ENCODE assay signal across 8 cellular contexts in genomic region chr19:19366691-19367396, GRCh38. TPM values are rescaled to one million over a fixed set of nuclear protein-coding genes. Genes with fewer than 3 reads are reported as not detected.
DNase-seq lines count a peak whose midpoint lies in the region; ATAC-seq and TF ChIP-seq lines count a peak whose summit lies in the region.

No MANE protein-coding gene starts in this region.

- H3K27ac Mint-ChIP-seq in WTC11 = peak overlapping the region; percentile 71
- no peak overlapping the region for H3K27ac Mint-ChIP-seq in central memory CD8-positive, alpha-beta T cell (ENCODE audit: low read depth)

- no peak overlapping the region for H3K27ac ChIP-seq in left lung

- POLR2A ChIA-PET in WTC11 (lab: Charles Lee) = interaction anchor here (1.3 kb wide), 1 partner anchor 39 kb away, joined by 5 read pairs; the partner anchor contains the start of gene GATAD2A

- no peaks in the 10 kb centered on the region for H3K9me3 ChIP-seq in left lung

- H3K27me3 Mint-ChIP-seq in WTC11 (ENCODE audit: low read depth) = no peaks in the 10 kb centered on the region
- H3K27me3 Mint-ChIP-seq in central memory CD8-positive, alpha-beta T cell = no peaks in the 10 kb centered on the region

- no peaks in the 10 kb centered on the region for H3K27me3 ChIP-seq in left lung

- DNase-seq in GM12865 (ENCODE audit: low read depth) (peak; percentile 91), NCI-H2196 treated with DMSO at 0.1 percent for 48 hours (lab: John Stamatoyannopoulos, UW; ENCODE audit: unreplicated experiment) (peak; percentile 31), WTC11 (ENCODE audit: low spot score) (peak; percentile 85), left lung (peak; percentile 63 to 93)
- peak; percentile 38 to 45 for DNase-seq in central memory CD8-positive, alpha-beta T cell (ENCODE audit: low spot score in 2 of 2)
- DNase-seq in stimulated activated CD4-positive, alpha-beta T cell treated with anti-CD3 and anti-CD28 coated beads, TNF-alpha, amount 100 ng/mL, for 24 hours (ENCODE audit: low read depth in 3 of 3) = peak; percentile 40 to 68 (median 46)

- no peaks in the 10 kb centered on the region for H3K36me3 Mint-ChIP-seq in WTC11
- peaks cover 6% of the 10 kb centered on the region for H3K36me3 Mint-ChIP-seq in central memory CD8-positive, alpha-beta T cell (ENCODE audit: insufficient read depth)

- CTCF ChIA-PET in WTC11 (lab: Charles Lee) = interaction anchor here (0.5 to 3.6 kb wide), 33 partner anchors 8 to 193 kb away, joined by 3 to 84 read pairs (median 5); partner anchors contain the start of genes GATAD2A and YJEFN3

- ATAC-seq in HG02973 (IDR thresholded peaks at IDR 0.05; ENCODE audit: unreplicated experiment) = peak; percentile 55
- ATAC-seq in WTC11 = peak; percentile 97
- ATAC-seq in central memory CD8-positive, alpha-beta T cell (replicated peaks; ENCODE audit: extremely low read depth, poor library complexity, severe bottlenecking) = peak; percentile 38
- peak; percentile 94 for ATAC-seq in left lung
- ATAC-seq in GM18873 (IDR thresholded peaks at IDR 0.05; ENCODE audit: low FRiP score, unreplicated experiment) = no peak

- TF ChIP-seq CTCF in GM12865 (IDR thresholded peaks at IDR 0.05; ENCODE audit: insufficient read depth, low read depth, low read length, missing control alignments) = peak; percentile 98
- peak; percentile 83 for TF ChIP-seq CTCF in WTC11 (IDR thresholded peaks at IDR 0.05)
- peak; percentile 93 to 96 for TF ChIP-seq CTCF in left lung (IDR thresholded peaks at IDR 0.05)

- H3K4me3 ChIP-seq in GM12865 (ENCODE audit: low read depth, low read length) (no peak overlapping the region), left lung (no peak overlapping the region)

- peaks cover 15% of the 10 kb centered on the region for H3K4me1 Mint-ChIP-seq in WTC11
- H3K4me1 Mint-ChIP-seq in central memory CD8-positive, alpha-beta T cell = peaks cover 18% of the 10 kb centered on the region

- H3K36me3 ChIP-seq in left lung = no peaks in the 10 kb centered on the region

- H3K4me1 ChIP-seq in left lung = peaks cover 6 to 36% of the 10 kb centered on the region in 2 donors

- peak overlapping the region; percentile 8; the same call in 1 of the 2 replicates for H3K4me3 Mint-ChIP-seq in WTC11
- H3K4me3 Mint-ChIP-seq in central memory CD8-positive, alpha-beta T cell = peak overlapping the region; percentile 40

- H3K9me3 Mint-ChIP-seq in WTC11 = no peaks in the 10 kb centered on the region
- H3K9me3 Mint-ChIP-seq in central memory CD8-positive, alpha-beta T cell = no peaks in the 10 kb centered on the region

- intact Hi-C loops in left lung (cut with DNase I) = loop anchor here in 1 of 2 donors (5.0 kb wide), 1 partner anchor 125 kb away; no protein-coding TSS in a partner anchor

TF ChIP-seq in WTC11, 78 proteins besides CTCF, POLR2A, EP300 and RAD21:
- TF ChIP-seq ZNF671 (CRISPR knock-in tag; IDR thresholded peaks at IDR 0.05) = no peak
- peak; percentile 77 for TF ChIP-seq SP1 (CRISPR knock-in tag; conservative IDR thresholded peaks at IDR 0.05)
- TF ChIP-seq ETV6 (CRISPR knock-in tag; IDR thresholded peaks at IDR 0.05) = peak; percentile 88
- TF ChIP-seq FOXK1 (CRISPR knock-in tag; IDR thresholded peaks at IDR 0.05) = peak; percentile 81
- 0 out of 2 replicates have a peak, but pooled peaks have one; percentile 26 for TF ChIP-seq MLX (CRISPR knock-in tag; IDR thresholded peaks at IDR 0.05)
- TF ChIP-seq ARID4B (CRISPR knock-in tag; IDR thresholded peaks at IDR 0.05; ENCODE audit: borderline replicate concordance) = 0 out of 2 replicates have a peak, but pooled peaks have one; percentile 32
- TF ChIP-seq HMGXB4 (CRISPR knock-in tag; IDR thresholded peaks at IDR 0.05) = peak; percentile 62; the same call in 1 of the 2 replicates
- TF ChIP-seq GABPB1 (CRISPR knock-in tag; IDR thresholded peaks at IDR 0.05) = peak; percentile 86
- TF ChIP-seq TEAD1 (CRISPR knock-in tag; IDR thresholded peaks at IDR 0.05) = peak; percentile 64; the same call in 1 of the 2 replicates
- TF ChIP-seq FOXP1 (CRISPR knock-in tag; IDR thresholded peaks at IDR 0.05; ENCODE audit: borderline replicate concordance) = peak; percentile 61; the same call in 1 of the 2 replicates
- no peak for TF ChIP-seq ZNF416 (CRISPR knock-in tag; IDR thresholded peaks at IDR 0.05)
- TF ChIP-seq PREB (CRISPR knock-in tag; IDR thresholded peaks at IDR 0.05; ENCODE audit: borderline replicate concordance) = no peak
- peak; percentile 82; the same call in 1 of the 2 replicates for TF ChIP-seq NR2C2 (CRISPR knock-in tag; IDR thresholded peaks at IDR 0.05)
- no peak for TF ChIP-seq GRHL2 (CRISPR knock-in tag; IDR thresholded peaks at IDR 0.05; ENCODE audit: insufficient replicate concordance, severe bottlenecking)
- peak; percentile 63; the same call in 1 of the 2 replicates for TF ChIP-seq MAX (CRISPR knock-in tag; IDR thresholded peaks at IDR 0.05)
- TF ChIP-seq HMGA2 (CRISPR knock-in tag; IDR thresholded peaks at IDR 0.05) = no peak
- TF ChIP-seq KAT7 (CRISPR knock-in tag; IDR thresholded peaks at IDR 0.05; ENCODE audit: borderline replicate concordance) = peak; percentile 51; the same call in 1 of the 2 replicates

RNA-seq across cellular contexts. Expression of gene GATAD2A, which starts 38.6 kb away (rescaled TPM):
- total RNA-seq in WTC11 (2021) (186 to 209 TPM (median 189 TPM) in 3 replicates), left lung (10 to 100 TPM; 66.3 to 97.3 TPM)

RNA-seq across cellular contexts. Expression of gene MAU2, which starts 46.2 kb away (rescaled TPM):
- total RNA-seq in WTC11 (2021) (47.8 to 56.8 TPM (median 50.3 TPM) in 3 replicates), left lung (10 to 100 TPM; 46.7 to 50.8 TPM)

RNA-seq across cellular contexts. Expression of gene SUGP1, which starts 46.5 kb away (rescaled TPM):
- 72.1 to 81.3 TPM (median 72.5 TPM) in 3 replicates for total RNA-seq in WTC11 (2021)
- 10 to 100 TPM; 35.6 to 37.7 TPM for total RNA-seq in left lung

Comparison
In these comparisons a context has a peak if more than half of its experiments do, and no peak if none do; other contexts are left out.
1. DNase-seq: peak in every context shown above with its lines; median percentile 91 in GM12865; 85 in WTC11; 78 in left lung; 46 in stimulated activated CD4-positive, alpha-beta T cell treated with anti-CD3 and anti-CD28 coated beads, TNF-alpha, amount 100 ng/mL, for 24 hours; 42 in central memory CD8-positive, alpha-beta T cell; 31 in NCI-H2196 treated with DMSO at 0.1 percent for 48 hours.